ENCODE assay signal across 16 cellular contexts in the genomic region with DNA sequence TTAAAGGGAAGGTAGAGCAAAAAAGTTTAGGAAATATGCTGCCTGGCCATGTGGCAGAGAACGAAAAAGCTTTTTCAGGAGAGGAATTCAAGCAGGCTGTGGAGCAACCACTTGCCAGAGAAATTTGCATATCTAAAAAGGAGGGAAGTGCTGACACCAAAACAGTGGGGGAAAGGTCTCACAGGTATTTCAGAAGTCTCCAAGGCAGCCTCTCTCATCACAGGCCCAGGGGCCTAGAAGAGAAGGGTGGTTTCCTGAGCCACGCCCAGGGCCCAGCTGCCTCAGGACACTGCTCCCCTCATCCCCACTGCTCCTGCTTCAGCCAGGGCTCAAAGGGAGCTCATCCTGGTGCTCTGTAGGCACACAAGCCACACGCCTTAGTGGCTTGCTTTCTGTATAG. TPM values are rescaled to one million over a fixed set of nuclear protein-coding genes. Genes with fewer than 3 reads are reported as not detected.
DNase-seq lines count a peak whose midpoint lies in the region; ATAC-seq and TF ChIP-seq lines count a peak whose summit lies in the region.
"Had no signal": no experiment of that assay in that cellular context is flagged by ENCODE, and none has a peak within 500 bp of the region (broad histone marks: within the 10 kb centered on the region; RNA-seq: fewer than 3 reads in every experiment).

No MANE protein-coding gene starts in this region.

- H3K27me3 ChIP-seq in endodermal cell (ENCODE audit: control insufficient read depth, insufficient read depth, low read length, poor library complexity, severe bottlenecking): no peaks in the 10 kb centered on the region
- H3K27me3 ChIP-seq in WERI-Rb-1 (ENCODE audit: insufficient read depth, low read depth, severe bottlenecking): no peaks in the 10 kb centered on the region
- H3K27me3 ChIP-seq: BE2C, gastroesophageal sphincter had no signal

- ATAC-seq in GM18858 (IDR thresholded peaks at IDR 0.05; ENCODE audit: unreplicated experiment): peak; percentile 28
- peak; percentile 38 for ATAC-seq in GM21737 (IDR thresholded peaks at IDR 0.05; ENCODE audit: unreplicated experiment)
- peak; percentile 57 for ATAC-seq in HG03342 (IDR thresholded peaks at IDR 0.05; ENCODE audit: unreplicated experiment)
- ATAC-seq in left ventricle myocardium superior: no peak
- ATAC-seq: gastroesophageal sphincter; natural killer cell treated with Interleukin-12 subunit alpha and Interleukin-12 subunit beta and Interleukin-15 and Interleukin-18, amount 100 ng/mL, for 72 hours; right cardiac atrium had no signal

- H3K4me1 ChIP-seq in endodermal cell (ENCODE audit: control insufficient read depth, insufficient read depth, low read length): no peaks in the 10 kb centered on the region
- H3K4me1 ChIP-seq: BE2C had no signal

- 77 to 100% methylated on average over 1 to 3 of the region's 3 CpGs for WGBS in endodermal cell (ENCODE audit: insufficient coverage in 1 of 2, insufficient read length in 1 of 2), 2 experiments

- no peak for TF ChIP-seq CTCF in endodermal cell (conservative IDR thresholded peaks at IDR 0.05)
- TF ChIP-seq CTCF in WERI-Rb-1 (IDR thresholded peaks at IDR 0.05; ENCODE audit: low read depth, low read length): no peak

- no peak overlapping the region for H3K27ac Mint-ChIP-seq in endodermal cell
- H3K27ac Mint-ChIP-seq: natural killer cell treated with Interleukin-12 subunit alpha and Interleukin-12 subunit beta and Interleukin-15 and Interleukin-18, amount 100 ng/mL, for 72 hours had no signal

- DNase-seq in endodermal cell (peak; percentile 61), EL (no peak), left ventricle myocardium superior (no peak), WERI-Rb-1 (no peak)
- DNase-seq in activated CD4-positive, alpha-beta T cell treated with anti-CD3 and anti-CD28 coated beads for 4 hours: no peak
- DNase-seq: activated CD4-positive, alpha-beta T cell treated with anti-CD3 and anti-CD28 coated beads for 48 hours; BE2C; NCI-H2107; right cardiac atrium; SW 1271 had no signal

- H3K36me3 Mint-ChIP-seq in endodermal cell (ENCODE audit: low read depth): peaks cover 29% of the 10 kb centered on the region
- H3K36me3 Mint-ChIP-seq: natural killer cell treated with Interleukin-12 subunit alpha and Interleukin-12 subunit beta and Interleukin-15 and Interleukin-18, amount 100 ng/mL, for 72 hours had no signal

- intact Hi-C loops in left ventricle myocardium superior (cut with micrococcal nuclease): no loop called here

- H3K27me3 Mint-ChIP-seq in endodermal cell (ENCODE audit: insufficient read depth): no peaks in the 10 kb centered on the region
- H3K27me3 Mint-ChIP-seq: natural killer cell treated with Interleukin-12 subunit alpha and Interleukin-12 subunit beta and Interleukin-15 and Interleukin-18, amount 100 ng/mL, for 72 hours had no signal

- H3K9me3 Mint-ChIP-seq in endodermal cell: peaks cover 5% of the 10 kb centered on the region
- H3K9me3 Mint-ChIP-seq: natural killer cell treated with Interleukin-12 subunit alpha and Interleukin-12 subunit beta and Interleukin-15 and Interleukin-18, amount 100 ng/mL, for 72 hours had no signal

- H3K4me3 ChIP-seq in endodermal cell (ENCODE audit: low read length) (no peak overlapping the region), WERI-Rb-1 (ENCODE audit: low read depth, low read length) (no peak overlapping the region)
- H3K4me3 ChIP-seq: gastroesophageal sphincter had no signal

- peaks cover 23% of the 10 kb centered on the region for H3K4me1 Mint-ChIP-seq in endodermal cell

- no peak overlapping the region for H3K4me3 Mint-ChIP-seq in endodermal cell
- H3K4me3 Mint-ChIP-seq: brain; natural killer cell treated with Interleukin-12 subunit alpha and Interleukin-12 subunit beta and Interleukin-15 and Interleukin-18, amount 100 ng/mL, for 72 hours had no signal

- H3K36me3 ChIP-seq in endodermal cell (ENCODE audit: control insufficient read depth, insufficient read depth, low read length) (no peaks in the 10 kb centered on the region), WERI-Rb-1 (peaks cover 4% of the 10 kb centered on the region)
- H3K36me3 ChIP-seq: BE2C, gastroesophageal sphincter had no signal

- H3K9me3 ChIP-seq in endodermal cell (ENCODE audit: control insufficient read depth, low read length) (no peaks in the 10 kb centered on the region), WERI-Rb-1 (ENCODE audit: severe bottlenecking) (no peaks in the 10 kb centered on the region)
- H3K9me3 ChIP-seq: BE2C, gastroesophageal sphincter had no signal

- H3K27ac ChIP-seq in endodermal cell (ENCODE audit: low read depth, low read length): no peak overlapping the region
- no peak overlapping the region for H3K27ac ChIP-seq in WERI-Rb-1
- H3K27ac ChIP-seq: gastroesophageal sphincter had no signal

- H3K9ac ChIP-seq in endodermal cell (ENCODE audit: extremely low read depth, low read length, poor library complexity, severe bottlenecking): no peak overlapping the region

RNA-seq across cellular contexts. Expression of a gene that starts 29.9 kb away (rescaled TPM):
- total RNA-seq in endodermal cell (1 to 10 TPM; 2.1 to 6.6 TPM), left ventricle myocardium superior (4.7 TPM)
- polyA plus RNA-seq in endodermal cell (2013, experiment 1 of 2): 1.4 TPM
- polyA plus RNA-seq in endodermal cell (2013, experiment 2 of 2): 1.7 TPM

RNA-seq across cellular contexts. Expression of a gene that starts 30.4 kb away (rescaled TPM):
- total RNA-seq in endodermal cell: 10 to 100 TPM; 19.4 to 37.2 TPM
- polyA plus RNA-seq in endodermal cell (2013, experiment 1 of 2): 22.9 TPM
- 21.0 TPM for polyA plus RNA-seq in endodermal cell (2013, experiment 2 of 2)
- total RNA-seq in left ventricle myocardium superior: 21.9 TPM
